Comparison of ENCODE assay signal across 2 cellular contexts in the genomic region with DNA sequence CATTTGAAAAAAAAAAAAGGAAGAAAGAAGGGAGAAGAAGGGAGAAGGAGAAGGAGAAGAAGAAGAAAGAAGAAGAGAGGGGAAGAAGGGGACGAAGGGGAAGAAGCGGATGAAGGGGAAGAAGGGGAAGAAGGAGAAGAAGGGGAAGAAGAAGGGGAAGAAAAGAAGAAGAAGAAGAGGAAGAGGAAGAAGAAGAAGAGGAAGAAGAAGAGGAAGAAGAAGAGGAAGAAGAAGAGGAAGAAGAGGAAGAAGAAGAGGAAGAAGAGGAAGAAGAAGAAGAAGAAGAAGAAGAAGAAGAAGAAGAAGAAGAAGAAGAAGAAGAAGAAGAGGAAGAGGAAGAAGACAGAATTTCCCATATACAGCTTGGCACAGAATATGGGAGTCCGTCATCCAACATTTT. TPM values are rescaled to one million over a fixed set of nuclear protein-coding genes. Genes with fewer than 3 reads are reported as not detected.
"Had no signal": no experiment of that assay in that cellular context is flagged by ENCODE, and none has a peak within 500 bp of the region (broad histone marks: within the 10 kb centered on the region; RNA-seq: fewer than 3 reads in every experiment).

No MANE protein-coding gene starts in this region.

RNA-seq across cellular contexts. Expression of a gene that starts 10.5 kb away (rescaled TPM):
- total RNA-seq: G401 had no signal
- polyA plus RNA-seq: GM12878 had no signal
